20 cellular contexts compared by ENCODE assay signal in genomic region chr5:11069041-11069440, GRCh38.
"Had no signal": no experiment of that assay in that cellular context is flagged by ENCODE, and none has a peak within 500 bp of the region (broad histone marks: within the 10 kb centered on the region; RNA-seq: fewer than 3 reads in every experiment).

No MANE protein-coding gene starts in this region.

- ATAC-seq: activated CD8-positive, alpha-beta memory T cell treated with anti-CD3 and anti-CD28 coated beads, Interleukin-2, amount 10 ng/mL, durations not matched to agents 7 days and 5 days; body of pancreas; right cardiac atrium had no signal

- H3K4me1 Mint-ChIP-seq: activated CD8-positive, alpha-beta memory T cell treated with anti-CD3 and anti-CD28 coated beads, Interleukin-2, amount 10 ng/mL, durations not matched to agents 7 days and 5 days; activated naive CD4-positive, alpha-beta T cell treated with anti-CD3 and anti-CD28 coated beads, Interleukin-2, amount 50 U/mL, for 24 hours; nephron had no signal

- H3K27me3 ChIP-seq: adrenal gland, body of pancreas, upper lobe of left lung had no signal

- H3K36me3 Mint-ChIP-seq: activated CD4-positive, alpha-beta memory T cell treated with anti-CD3 and anti-CD28 coated beads for 36 hours; activated CD8-positive, alpha-beta memory T cell treated with anti-CD3 and anti-CD28 coated beads, Interleukin-2, amount 10 ng/mL, durations not matched to agents 7 days and 5 days; activated naive CD4-positive, alpha-beta T cell treated with anti-CD3 and anti-CD28 coated beads, Interleukin-2, amount 50 U/mL, for 24 hours had no signal

- H3K4me3 Mint-ChIP-seq: activated CD4-positive, alpha-beta memory T cell treated with anti-CD3 and anti-CD28 coated beads for 36 hours; activated CD8-positive, alpha-beta memory T cell treated with anti-CD3 and anti-CD28 coated beads, Interleukin-2, amount 10 ng/mL, durations not matched to agents 7 days and 5 days; activated naive CD4-positive, alpha-beta T cell treated with anti-CD3 and anti-CD28 coated beads, Interleukin-2, amount 50 U/mL, for 24 hours; activated T-cell treated with anti-CD3 and anti-CD28 coated beads, Interleukin-2, amount 50 U/mL, for 24 hours; nephron; stimulated activated naive CD8-positive, alpha-beta T cell treated with anti-CD3 and anti-CD28 coated beads, Interleukin-15, Interleukin-2, amounts not matched to agents 100 ng/mL and 50 ng/mL, for 24 hours had no signal

- FAIRE-seq: colon, small intestine had no signal

- H3K4me1 ChIP-seq: adrenal gland, esophagus muscularis mucosa, suprapubic skin, upper lobe of left lung had no signal

- H3K36me3 ChIP-seq: adrenal gland, esophagus muscularis mucosa, suprapubic skin, upper lobe of left lung had no signal

- DNase-seq: activated CD4-positive, alpha-beta memory T cell treated with anti-CD3 and anti-CD28 coated beads for 36 hours; activated CD8-positive, alpha-beta memory T cell treated with anti-CD3 and anti-CD28 coated beads, Interleukin-2, amount 10 ng/mL, durations not matched to agents 7 days and 5 days; activated T-cell treated with anti-CD3 and anti-CD28 coated beads, Interleukin-2, amount 50 U/mL, for 24 hours; adrenal gland; body of pancreas; caudate nucleus; hippocampal formation; nucleus accumbens; posterior cingulate gyrus; right cardiac atrium; small intestine; T-helper 9 cell had no signal

- H3K4me3 ChIP-seq: adrenal gland, body of pancreas, esophagus muscularis mucosa, suprapubic skin, upper lobe of left lung had no signal

- H3K27ac Mint-ChIP-seq: activated CD4-positive, alpha-beta memory T cell treated with anti-CD3 and anti-CD28 coated beads for 36 hours; activated CD8-positive, alpha-beta memory T cell treated with anti-CD3 and anti-CD28 coated beads, Interleukin-2, amount 10 ng/mL, durations not matched to agents 7 days and 5 days; activated naive CD4-positive, alpha-beta T cell treated with anti-CD3 and anti-CD28 coated beads, Interleukin-2, amount 50 U/mL, for 24 hours; activated T-cell treated with anti-CD3 and anti-CD28 coated beads, Interleukin-2, amount 50 U/mL, for 24 hours; nephron; stimulated activated naive CD8-positive, alpha-beta T cell treated with anti-CD3 and anti-CD28 coated beads, Interleukin-15, Interleukin-2, amounts not matched to agents 100 ng/mL and 50 ng/mL, for 24 hours had no signal

- H3K27me3 Mint-ChIP-seq: activated CD4-positive, alpha-beta memory T cell treated with anti-CD3 and anti-CD28 coated beads for 36 hours; activated CD8-positive, alpha-beta memory T cell treated with anti-CD3 and anti-CD28 coated beads, Interleukin-2, amount 10 ng/mL, durations not matched to agents 7 days and 5 days had no signal

- H3K9me3 ChIP-seq: adrenal gland, body of pancreas, esophagus muscularis mucosa, suprapubic skin, upper lobe of left lung had no signal

- H3K27ac ChIP-seq: adrenal gland, body of pancreas, esophagus muscularis mucosa, suprapubic skin, upper lobe of left lung, VCaP had no signal
